1 cellular context compared by ENCODE assay signal in genomic region chr3:38083254-38083653, GRCh38. TPM values are rescaled to one million over a fixed set of nuclear protein-coding genes. Genes with fewer than 3 reads are reported as not detected.
"Had no signal": no experiment of that assay in that cellular context is flagged by ENCODE, and none has a peak within 500 bp of the region (broad histone marks: within the 10 kb centered on the region; RNA-seq: fewer than 3 reads in every experiment).

No MANE protein-coding gene starts in this region.

RNA-seq across cellular contexts. Expression of gene DLEC1, which starts 44.2 kb away (rescaled TPM):
- total RNA-seq: LHCN-M2 had no signal
